In genomic region chr17:50035930-50036329, GRCh38 we compare ENCODE assay signal across 1 cellular context.
TF ChIP-seq lines count a peak whose summit lies in the region.

No MANE protein-coding gene starts in this region.

TF ChIP-seq in IMR-90, 13 proteins besides CTCF, POLR2A, EP300 and RAD21 (continued from another document):
- TF ChIP-seq CEBPB (IDR thresholded peaks at IDR 0.05; ENCODE audit: low read depth, low read length) (no peak), MAZ (IDR thresholded peaks at IDR 0.05; ENCODE audit: borderline replicate concordance, low read depth, low read length) (no peak), SMC3 (IDR thresholded peaks at IDR 0.05; ENCODE audit: low read depth, low read length) (no peak), ELK1 (IDR thresholded peaks at IDR 0.05; ENCODE audit: borderline replicate concordance, low read depth, low read length) (no peak), RFX5 (IDR thresholded peaks at IDR 0.05; ENCODE audit: low read depth, low read length) (no peak), FOS (IDR thresholded peaks at IDR 0.05; ENCODE audit: low read depth, low read length) (no peak), CHD1 (IDR thresholded peaks at IDR 0.05; ENCODE audit: low read depth, low read length) (no peak), RCOR1 (IDR thresholded peaks at IDR 0.05; ENCODE audit: insufficient replicate concordance, low read length) (no peak), MXI1 (IDR thresholded peaks at IDR 0.05; ENCODE audit: borderline replicate concordance, low read depth, low read length) (no peak)
